1 cellular context compared by ENCODE assay signal in the genomic region with DNA sequence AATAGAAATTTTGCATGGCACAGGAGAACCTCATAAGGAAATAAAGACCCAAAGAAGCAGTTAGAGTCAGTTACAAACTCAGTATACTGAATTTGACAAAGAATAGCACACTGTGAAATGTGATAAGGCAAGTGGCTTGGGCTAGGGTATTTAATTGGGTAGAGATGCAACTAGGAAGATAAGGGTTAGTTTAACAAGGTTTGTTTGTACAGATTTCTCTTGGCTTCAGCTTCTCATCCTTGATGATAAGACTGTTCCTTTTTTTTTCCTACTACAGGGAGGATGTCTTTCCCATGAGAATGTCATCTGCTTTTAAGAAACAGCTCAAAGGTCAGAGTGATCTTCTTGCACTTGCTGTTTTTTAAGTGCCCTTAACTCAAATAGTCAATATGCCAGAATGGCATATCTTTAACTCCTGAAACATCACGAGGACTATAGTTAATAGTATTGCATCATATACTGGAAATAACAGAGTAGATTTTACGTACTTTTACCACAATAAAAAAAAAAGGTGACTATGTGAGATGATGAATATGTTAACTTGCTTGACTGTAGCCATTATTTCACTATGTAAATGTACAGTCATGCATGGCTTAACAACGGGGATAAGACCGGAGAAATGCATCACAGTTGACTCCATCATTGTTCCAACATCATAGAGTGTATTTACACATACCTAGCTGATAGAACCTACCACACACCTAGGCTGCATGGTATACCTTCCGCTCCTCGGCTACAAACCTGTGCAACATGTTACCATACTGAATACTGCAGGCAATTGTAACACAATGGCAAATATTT.
TF ChIP-seq lines count a peak whose summit lies in the region.

No MANE protein-coding gene starts in this region.

TF ChIP-seq in GM23338, 12 proteins besides CTCF, POLR2A, EP300 and RAD21 (continued from another document):
- TF ChIP-seq, protein P1, sequence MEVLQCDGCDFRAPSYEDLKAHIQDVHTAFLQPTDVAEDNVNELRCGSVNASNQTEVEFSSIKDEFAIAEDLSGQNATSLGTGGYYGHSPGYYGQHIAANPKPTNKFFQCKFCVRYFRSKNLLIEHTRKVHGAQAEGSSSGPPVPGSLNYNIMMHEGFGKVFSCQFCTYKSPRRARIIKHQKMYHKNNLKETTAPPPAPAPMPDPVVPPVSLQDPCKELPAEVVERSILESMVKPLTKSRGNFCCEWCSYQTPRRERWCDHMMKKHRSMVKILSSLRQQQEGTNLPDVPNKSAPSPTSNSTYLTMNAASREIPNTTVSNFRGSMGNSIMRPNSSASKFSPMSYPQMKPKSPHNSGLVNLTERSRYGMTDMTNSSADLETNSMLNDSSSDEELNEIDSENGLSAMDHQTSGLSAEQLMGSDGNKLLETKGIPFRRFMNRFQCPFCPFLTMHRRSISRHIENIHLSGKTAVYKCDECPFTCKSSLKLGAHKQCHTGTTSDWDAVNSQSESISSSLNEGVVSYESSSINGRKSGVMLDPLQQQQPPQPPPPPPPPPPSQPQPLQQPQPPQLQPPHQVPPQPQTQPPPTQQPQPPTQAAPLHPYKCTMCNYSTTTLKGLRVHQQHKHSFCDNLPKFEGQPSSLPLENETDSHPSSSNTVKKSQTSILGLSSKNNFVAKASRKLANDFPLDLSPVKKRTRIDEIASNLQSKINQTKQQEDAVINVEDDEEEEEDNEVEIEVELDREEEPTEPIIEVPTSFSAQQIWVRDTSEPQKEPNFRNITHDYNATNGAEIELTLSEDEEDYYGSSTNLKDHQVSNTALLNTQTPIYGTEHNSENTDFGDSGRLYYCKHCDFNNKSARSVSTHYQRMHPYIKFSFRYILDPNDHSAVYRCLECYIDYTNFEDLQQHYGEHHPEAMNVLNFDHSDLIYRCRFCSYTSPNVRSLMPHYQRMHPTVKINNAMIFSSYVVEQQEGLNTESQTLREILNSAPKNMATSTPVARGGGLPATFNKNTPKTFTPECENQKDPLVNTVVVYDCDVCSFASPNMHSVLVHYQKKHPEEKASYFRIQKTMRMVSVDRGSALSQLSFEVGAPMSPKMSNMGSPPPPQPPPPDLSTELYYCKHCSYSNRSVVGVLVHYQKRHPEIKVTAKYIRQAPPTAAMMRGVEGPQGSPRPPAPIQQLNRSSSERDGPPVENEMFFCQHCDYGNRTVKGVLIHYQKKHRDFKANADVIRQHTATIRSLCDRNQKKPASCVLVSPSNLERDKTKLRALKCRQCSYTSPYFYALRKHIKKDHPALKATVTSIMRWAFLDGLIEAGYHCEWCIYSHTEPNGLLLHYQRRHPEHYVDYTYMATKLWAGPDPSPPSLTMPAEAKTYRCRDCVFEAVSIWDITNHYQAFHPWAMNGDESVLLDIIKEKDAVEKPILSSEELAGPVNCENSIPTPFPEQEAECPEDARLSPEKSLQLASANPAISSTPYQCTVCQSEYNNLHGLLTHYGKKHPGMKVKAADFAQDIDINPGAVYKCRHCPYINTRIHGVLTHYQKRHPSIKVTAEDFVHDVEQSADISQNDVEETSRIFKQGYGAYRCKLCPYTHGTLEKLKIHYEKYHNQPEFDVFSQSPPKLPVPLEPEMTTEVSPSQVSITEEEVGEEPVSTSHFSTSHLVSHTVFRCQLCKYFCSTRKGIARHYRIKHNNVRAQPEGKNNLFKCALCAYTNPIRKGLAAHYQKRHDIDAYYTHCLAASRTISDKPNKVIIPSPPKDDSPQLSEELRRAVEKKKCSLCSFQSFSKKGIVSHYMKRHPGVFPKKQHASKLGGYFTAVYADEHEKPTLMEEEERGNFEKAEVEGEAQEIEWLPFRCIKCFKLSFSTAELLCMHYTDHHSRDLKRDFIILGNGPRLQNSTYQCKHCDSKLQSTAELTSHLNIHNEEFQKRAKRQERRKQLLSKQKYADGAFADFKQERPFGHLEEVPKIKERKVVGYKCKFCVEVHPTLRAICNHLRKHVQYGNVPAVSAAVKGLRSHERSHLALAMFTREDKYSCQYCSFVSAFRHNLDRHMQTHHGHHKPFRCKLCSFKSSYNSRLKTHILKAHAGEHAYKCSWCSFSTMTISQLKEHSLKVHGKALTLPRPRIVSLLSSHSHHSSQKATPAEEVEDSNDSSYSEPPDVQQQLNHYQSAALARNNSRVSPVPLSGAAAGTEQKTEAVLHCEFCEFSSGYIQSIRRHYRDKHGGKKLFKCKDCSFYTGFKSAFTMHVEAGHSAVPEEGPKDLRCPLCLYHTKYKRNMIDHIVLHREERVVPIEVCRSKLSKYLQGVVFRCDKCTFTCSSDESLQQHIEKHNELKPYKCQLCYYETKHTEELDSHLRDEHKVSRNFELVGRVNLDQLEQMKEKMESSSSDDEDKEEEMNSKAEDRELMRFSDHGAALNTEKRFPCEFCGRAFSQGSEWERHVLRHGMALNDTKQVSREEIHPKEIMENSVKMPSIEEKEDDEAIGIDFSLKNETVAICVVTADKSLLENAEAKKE (CRISPR knock-in tag; IDR thresholded peaks at IDR 0.05), result no peak
- TF ChIP-seq EZH2 (IDR thresholded peaks at IDR 0.05; ENCODE audit: low read depth, unreplicated experiment), result no peak
- no peak for TF ChIP-seq ZNF114 (CRISPR knock-in tag; IDR thresholded peaks at IDR 0.05)
- TF ChIP-seq STAT1 (IDR thresholded peaks at IDR 0.05; ENCODE audit: unreplicated experiment), result no peak
- TF ChIP-seq POLR2AphosphoS5 (IDR thresholded peaks at IDR 0.05; ENCODE audit: low read depth), result no peak
- TF ChIP-seq, protein P2, sequence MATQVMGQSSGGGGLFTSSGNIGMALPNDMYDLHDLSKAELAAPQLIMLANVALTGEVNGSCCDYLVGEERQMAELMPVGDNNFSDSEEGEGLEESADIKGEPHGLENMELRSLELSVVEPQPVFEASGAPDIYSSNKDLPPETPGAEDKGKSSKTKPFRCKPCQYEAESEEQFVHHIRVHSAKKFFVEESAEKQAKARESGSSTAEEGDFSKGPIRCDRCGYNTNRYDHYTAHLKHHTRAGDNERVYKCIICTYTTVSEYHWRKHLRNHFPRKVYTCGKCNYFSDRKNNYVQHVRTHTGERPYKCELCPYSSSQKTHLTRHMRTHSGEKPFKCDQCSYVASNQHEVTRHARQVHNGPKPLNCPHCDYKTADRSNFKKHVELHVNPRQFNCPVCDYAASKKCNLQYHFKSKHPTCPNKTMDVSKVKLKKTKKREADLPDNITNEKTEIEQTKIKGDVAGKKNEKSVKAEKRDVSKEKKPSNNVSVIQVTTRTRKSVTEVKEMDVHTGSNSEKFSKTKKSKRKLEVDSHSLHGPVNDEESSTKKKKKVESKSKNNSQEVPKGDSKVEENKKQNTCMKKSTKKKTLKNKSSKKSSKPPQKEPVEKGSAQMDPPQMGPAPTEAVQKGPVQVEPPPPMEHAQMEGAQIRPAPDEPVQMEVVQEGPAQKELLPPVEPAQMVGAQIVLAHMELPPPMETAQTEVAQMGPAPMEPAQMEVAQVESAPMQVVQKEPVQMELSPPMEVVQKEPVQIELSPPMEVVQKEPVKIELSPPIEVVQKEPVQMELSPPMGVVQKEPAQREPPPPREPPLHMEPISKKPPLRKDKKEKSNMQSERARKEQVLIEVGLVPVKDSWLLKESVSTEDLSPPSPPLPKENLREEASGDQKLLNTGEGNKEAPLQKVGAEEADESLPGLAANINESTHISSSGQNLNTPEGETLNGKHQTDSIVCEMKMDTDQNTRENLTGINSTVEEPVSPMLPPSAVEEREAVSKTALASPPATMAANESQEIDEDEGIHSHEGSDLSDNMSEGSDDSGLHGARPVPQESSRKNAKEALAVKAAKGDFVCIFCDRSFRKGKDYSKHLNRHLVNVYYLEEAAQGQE (IDR thresholded peaks at IDR 0.05; ENCODE audit: unreplicated experiment), result no peak
- TF ChIP-seq ZNF331 (CRISPR knock-in tag; IDR thresholded peaks at IDR 0.05; ENCODE audit: low read depth), result no peak
- TF ChIP-seq JUNB (IDR thresholded peaks at IDR 0.05; ENCODE audit: unreplicated experiment), result no peak
TF ChIP-seq in GM23338: peak in this region for 0.
